26 cellular contexts compared by ENCODE assay signal in genomic region chr17:77824780-77825280, GRCh38.
"Had no signal": no experiment of that assay in that cellular context is flagged by ENCODE, and none has a peak within 500 bp of the region (broad histone marks: within the 10 kb centered on the region; RNA-seq: fewer than 3 reads in every experiment).

No MANE protein-coding gene starts in this region.

- H3K4me1 ChIP-seq: prostate gland had no signal

- H3K27ac Mint-ChIP-seq: activated B cell treated with CpG ODN at 0.5 μM for 24 hours; activated CD8-positive, alpha-beta T cell treated with anti-CD3 and anti-CD28 coated beads for 36 hours; activated naive CD8-positive, alpha-beta T cell; activated T-helper 2 cell treated with anti-CD3 and anti-CD28 coated beads, Interferon-gamma antibody, Interleukin-2, Interleukin-4, amounts not matched to agents 10 μg/mL and 5 μg/mL and 100 μg/mL, durations not matched to agents 14 hours and 24 hours and 36 hours; dendritic cell treated with granulocyte-macrophage colony-stimulating factor and Interleukin-4, amounts not matched to agents 40 ng/mL and 50 ng/mL, for 4 days; endodermal cell; T-helper 2 cell treated with Interferon-gamma antibody and Interleukin-4, amounts not matched to agents 5 μg/mL and 100 μg/mL, for 36 hours had no signal

- H3K4me3 Mint-ChIP-seq: activated B cell treated with CpG ODN at 0.5 μM for 24 hours; activated CD8-positive, alpha-beta T cell treated with anti-CD3 and anti-CD28 coated beads for 36 hours; activated naive CD8-positive, alpha-beta T cell; dendritic cell treated with granulocyte-macrophage colony-stimulating factor and Interleukin-4, amounts not matched to agents 40 ng/mL and 50 ng/mL, for 4 days; endodermal cell; nephron progenitor cell; T-helper 2 cell treated with Interferon-gamma antibody and Interleukin-4, amounts not matched to agents 5 μg/mL and 100 μg/mL, for 36 hours had no signal

- H3K9me3 ChIP-seq: ascending aorta, mucosa of descending colon, ovary, prostate gland, suprapubic skin, tibial artery had no signal

- H3K4me2 ChIP-seq: smooth muscle cell had no signal

- H3K36me3 Mint-ChIP-seq: activated naive CD8-positive, alpha-beta T cell; brain had no signal

- H3K27me3 ChIP-seq: ascending aorta, ovary, suprapubic skin, tibial artery had no signal

- ATAC-seq: activated CD8-positive, alpha-beta T cell treated with anti-CD3 and anti-CD28 coated beads for 36 hours; esophagus mucosa; mucosa of descending colon had no signal

- H3K4me3 ChIP-seq: ascending aorta, mucosa of descending colon, ovary, prostate gland, smooth muscle cell, suprapubic skin, tibial artery had no signal

- H3K27ac ChIP-seq: ovary, prostate gland, suprapubic skin, tibial artery had no signal

- DNase-seq: activated B cell treated with CpG ODN at 0.5 μM for 24 hours; activated CD4-positive, alpha-beta T cell treated with anti-CD3 and anti-CD28 coated beads, Interleukin-2, amount 50 U/mL, for 1 hour; activated CD8-positive, alpha-beta T cell treated with anti-CD3 and anti-CD28 coated beads for 36 hours; activated naive CD4-positive, alpha-beta T cell treated with Interleukin-2 at 50 U/mL for 16 hours; activated T-cell treated with anti-CD3 and anti-CD28 coated beads, Interleukin-2, amount 50 U/mL, for 48 hours; endodermal cell; foreskin fibroblast; hippocampal formation; mucosa of descending colon; nephron progenitor cell; retina; stimulated activated CD4-positive, alpha-beta T cell treated with anti-CD3 and anti-CD28 coated beads, Interleukin-15, amount 100 ng/mL, for 24 hours; stimulated activated CD4-positive, alpha-beta T cell treated with anti-CD3 and anti-CD28 coated beads, Interleukin-2, amount 100 ng/mL, for 24 hours; stimulated activated naive CD4-positive, alpha-beta T cell had no signal

- H3K9me3 Mint-ChIP-seq: activated B cell treated with CpG ODN at 0.5 μM for 24 hours; activated CD8-positive, alpha-beta T cell treated with anti-CD3 and anti-CD28 coated beads for 36 hours; activated T-helper 2 cell treated with anti-CD3 and anti-CD28 coated beads, Interferon-gamma antibody, Interleukin-2, Interleukin-4, amounts not matched to agents 10 μg/mL and 5 μg/mL and 100 μg/mL, durations not matched to agents 14 hours and 24 hours and 36 hours; dendritic cell treated with granulocyte-macrophage colony-stimulating factor and Interleukin-4, amounts not matched to agents 40 ng/mL and 50 ng/mL, for 4 days; endodermal cell; nephron progenitor cell; T-helper 2 cell treated with Interferon-gamma antibody and Interleukin-4, amounts not matched to agents 5 μg/mL and 100 μg/mL, for 36 hours had no signal

- H3K27me3 Mint-ChIP-seq: activated CD8-positive, alpha-beta T cell treated with anti-CD3 and anti-CD28 coated beads for 36 hours; activated naive CD8-positive, alpha-beta T cell had no signal

- H3K36me3 ChIP-seq: ascending aorta, ovary, prostate gland, suprapubic skin, tibial artery had no signal
